13 cellular contexts compared by ENCODE assay signal in genomic region chr16:15053904-15054303, GRCh38. TPM values are rescaled to one million over a fixed set of nuclear protein-coding genes. Genes with fewer than 3 reads are reported as not detected.
DNase-seq lines count a peak whose midpoint lies in the region; ATAC-seq and TF ChIP-seq lines count a peak whose summit lies in the region.
"Had no signal": no experiment of that assay in that cellular context is flagged by ENCODE, and none has a peak within 500 bp of the region (broad histone marks: within the 10 kb centered on the region; RNA-seq: fewer than 3 reads in every experiment).

No MANE protein-coding gene starts in this region.

- H3K27ac Mint-ChIP-seq in MCF 10A (ENCODE audit: low read depth, unreplicated experiment): peak overlapping the region; percentile 68
- peak overlapping the region; percentile 51 for H3K27ac Mint-ChIP-seq in T-helper 17 cell
- H3K27ac Mint-ChIP-seq in immature natural killer cell: peak overlapping the region in 2 of 6 donors; percentile 65 to 81

- peak overlapping the region in 1 of 5 donors; percentile 6 for H3K9ac ChIP-seq in subcutaneous abdominal adipose tissue (ENCODE audit: low read length in 5 of 5)

- H3K27me3 Mint-ChIP-seq in MCF 10A (ENCODE audit: insufficient read depth, unreplicated experiment) (no peaks in the 10 kb centered on the region), T-helper 17 cell (no peaks in the 10 kb centered on the region), immature natural killer cell (ENCODE audit: low read depth in 3 of 3) (no peaks in the 10 kb centered on the region)

- H3K4me3 Mint-ChIP-seq in MCF 10A (ENCODE audit: unreplicated experiment) (no peak overlapping the region), T-helper 17 cell (peak overlapping the region; percentile 88), immature natural killer cell (peak overlapping the region in 4 of 5 donors; percentile 87 to 88 (median 87))

- no peak for TF ChIP-seq POLR2A in breast epithelium (IDR thresholded peaks at IDR 0.05)
- no peak for TF ChIP-seq POLR2A in adrenal gland (IDR thresholded peaks at IDR 0.05)

- peak overlapping the region in 1 of 3 donors; percentile 97 for H3K4me3 ChIP-seq in breast epithelium
- H3K4me3 ChIP-seq in subcutaneous abdominal adipose tissue (ENCODE audit: low read depth in 1 of 5, low read length in 5 of 5): peak overlapping the region in 3 of 5 donors; percentile 11 to 91 (median 91)
- no peak overlapping the region for H3K4me3 ChIP-seq in adrenal gland

- 87 to 91% (median 89%) methylated on average over 10 of the region's 10 CpGs for WGBS in adrenal gland, 4 donors

- POLR2A ChIA-PET in MCF 10A (lab: Yijun Ruan, JAX): interaction anchor here (0.8 kb wide), 1 partner anchor 24 kb away, joined by 3 read pairs; no protein-coding TSS in a partner anchor

- H3K36me3 Mint-ChIP-seq in MCF 10A (ENCODE audit: insufficient read depth, unreplicated experiment) (peaks cover 5% of the 10 kb centered on the region), T-helper 17 cell (ENCODE audit: low read depth) (no peaks in the 10 kb centered on the region), immature natural killer cell (peaks cover 0 to 2% (median 0%) of the 10 kb centered on the region in 3 donors)

- H3K9me3 Mint-ChIP-seq in MCF 10A (ENCODE audit: unreplicated experiment): no peaks in the 10 kb centered on the region
- no peaks in the 10 kb centered on the region for H3K9me3 Mint-ChIP-seq in immature natural killer cell

- H3K27me3 ChIP-seq in breast epithelium: no peaks in the 10 kb centered on the region
- no peaks in the 10 kb centered on the region for H3K27me3 ChIP-seq in subcutaneous abdominal adipose tissue (ENCODE audit: control insufficient read depth in 5 of 5, insufficient read depth in 4 of 5, low read length in 5 of 5)
- no peaks in the 10 kb centered on the region for H3K27me3 ChIP-seq in adrenal gland
- H3K27me3 ChIP-seq: upper lobe of left lung had no signal

- no peaks in the 10 kb centered on the region for H3K4me1 ChIP-seq in breast epithelium
- peaks cover 3 to 32% (median 31%) of the 10 kb centered on the region in 5 donors for H3K4me1 ChIP-seq in subcutaneous abdominal adipose tissue (ENCODE audit: control insufficient read depth in 5 of 5, insufficient read depth in 5 of 5, low read length in 5 of 5)
- H3K4me1 ChIP-seq in adrenal gland (replicated peaks in 1 of 2): peaks cover 0 to 4% of the 10 kb centered on the region in 2 donors

- no TSS peak for BruUV-seq in MCF 10A (replicated peaks; lab: Mats Ljungman, UMichigan)

- no peak for ATAC-seq in T-helper 17 cell
- ATAC-seq in HG02938 (IDR thresholded peaks at IDR 0.05; ENCODE audit: unreplicated experiment): no peak

- DNase-seq in MCF 10A (ENCODE audit: unreplicated experiment) (no peak), breast epithelium (ENCODE audit: low spot score in 2 of 2) (no peak), T-helper 17 cell (no peak), immature natural killer cell (no peak), adrenal gland (no peak), NCI-H1105 treated with DMSO at 0.1 percent for 48 hours (lab: John Stamatoyannopoulos, UW) (no peak)
- DNase-seq: NCI-H2171 treated with DMSO at 0.1 percent for 48 hours; NK-92 treated with Interleukin-12 subunit alpha and Interleukin-12 subunit beta, amount 100 ng/mL, for 24 hours; SHP77; stimulated activated CD4-positive, alpha-beta T cell treated with anti-CD3 and anti-CD28 coated beads, Interleukin-15, amount 100 ng/mL, for 24 hours had no signal

- intact Hi-C loops in MCF 10A (cut with micrococcal nuclease) (no loop called here), breast epithelium (cut with DNase I; ENCODE audit: low total_unique reads) (no loop called here), adrenal gland (cut with DNase I) (no loop called here)

- CTCF ChIA-PET in MCF 10A (lab: Yijun Ruan, JAX): interaction anchor here (1.2 kb wide), 1 partner anchor 10 kb away, joined by 4 read pairs; no protein-coding TSS in a partner anchor

- peak overlapping the region in 1 of 2 donors; percentile 88 for H3K27ac ChIP-seq in breast epithelium
- peak overlapping the region; percentile 84 for H3K27ac ChIP-seq in subcutaneous abdominal adipose tissue (ENCODE audit: low read depth, low read length)
- H3K27ac ChIP-seq in adrenal gland: no peak overlapping the region

- H3K36me3 ChIP-seq in breast epithelium (no peaks in the 10 kb centered on the region), subcutaneous abdominal adipose tissue (ENCODE audit: control insufficient read depth in 5 of 5, insufficient read depth in 5 of 5, low read length in 5 of 5) (peaks cover 0 to 4% (median 3%) of the 10 kb centered on the region in 5 donors), adrenal gland (replicated peaks in 1 of 2) (peaks cover 0 to 5% of the 10 kb centered on the region in 2 donors)

- H3K4me1 Mint-ChIP-seq in MCF 10A (ENCODE audit: insufficient read depth, unreplicated experiment) (peaks cover 10% of the 10 kb centered on the region), T-helper 17 cell (peaks cover 20% of the 10 kb centered on the region), immature natural killer cell (peaks cover 16 to 18% of the 10 kb centered on the region in 2 donors)

- H3K9me3 ChIP-seq in breast epithelium: no peaks in the 10 kb centered on the region
- no peaks in the 10 kb centered on the region for H3K9me3 ChIP-seq in T-helper 17 cell (ENCODE audit: control insufficient read depth, low read length, poor library complexity, severe bottlenecking)
- no peaks in the 10 kb centered on the region for H3K9me3 ChIP-seq in subcutaneous abdominal adipose tissue (ENCODE audit: control insufficient read depth in 5 of 5, low read length in 5 of 5)
- no peaks in the 10 kb centered on the region for H3K9me3 ChIP-seq in adrenal gland (replicated peaks in 1 of 3)
- H3K9me3 ChIP-seq: upper lobe of left lung had no signal

- TF ChIP-seq CTCF in MCF 10A (IDR thresholded peaks at IDR 0.05; ENCODE audit: unreplicated experiment) (no peak), breast epithelium (IDR thresholded peaks at IDR 0.05) (no peak), adrenal gland (IDR thresholded peaks at IDR 0.05) (no peak)

RNA-seq across cellular contexts. Expression of gene NTAN1, which starts 2.0 kb away (rescaled TPM):
- 18.9 and 20.6 TPM in 2 replicates for total RNA-seq in MCF 10A (2022)
- total RNA-seq in breast epithelium: 10 to 100 TPM; 44.1 to 93.9 (median 65.9) TPM
- 10 to 100 TPM; 26.5 to 34.4 TPM for total RNA-seq in T-helper 17 cell
- polyA plus RNA-seq in immature natural killer cell: 10 to 100 TPM; 45.6 to 83.6 (median 69.5) TPM
- total RNA-seq in adrenal gland: 10 to 100 TPM; 14.6 to 52.2 (median 26.6) TPM
- polyA plus RNA-seq in adrenal gland: 10 to 100 TPM; 29.2 to 49.0 (median 31.4) TPM

RNA-seq across cellular contexts. Expression of gene RRN3, which starts 40.2 kb away (rescaled TPM):
- 38.8 and 39.7 TPM in 2 replicates for total RNA-seq in MCF 10A (2022)
- 10 to 100 TPM; 37.4 to 43.8 (median 38.0) TPM for total RNA-seq in breast epithelium
- total RNA-seq in T-helper 17 cell: 10 to 100 TPM; 32.9 to 37.2 TPM
- polyA plus RNA-seq in immature natural killer cell: 10 to 100 TPM; 15.2 to 30.6 (median 17.4) TPM
- 10 to 100 TPM; 15.0 to 42.3 (median 27.4) TPM for total RNA-seq in adrenal gland
- polyA plus RNA-seq in adrenal gland: 10 to 100 TPM; 13.6 to 35.7 (median 15.8) TPM

Comparison
In these comparisons a context has a peak if more than half of its experiments do, and no peak if none do; other contexts are left out.
1. H3K4me3 ChIP-seq: peak in subcutaneous abdominal adipose tissue (3 of 5); none in adrenal gland (0 of 4).